ENCODE assay signal across 22 cellular contexts in the genomic region with DNA sequence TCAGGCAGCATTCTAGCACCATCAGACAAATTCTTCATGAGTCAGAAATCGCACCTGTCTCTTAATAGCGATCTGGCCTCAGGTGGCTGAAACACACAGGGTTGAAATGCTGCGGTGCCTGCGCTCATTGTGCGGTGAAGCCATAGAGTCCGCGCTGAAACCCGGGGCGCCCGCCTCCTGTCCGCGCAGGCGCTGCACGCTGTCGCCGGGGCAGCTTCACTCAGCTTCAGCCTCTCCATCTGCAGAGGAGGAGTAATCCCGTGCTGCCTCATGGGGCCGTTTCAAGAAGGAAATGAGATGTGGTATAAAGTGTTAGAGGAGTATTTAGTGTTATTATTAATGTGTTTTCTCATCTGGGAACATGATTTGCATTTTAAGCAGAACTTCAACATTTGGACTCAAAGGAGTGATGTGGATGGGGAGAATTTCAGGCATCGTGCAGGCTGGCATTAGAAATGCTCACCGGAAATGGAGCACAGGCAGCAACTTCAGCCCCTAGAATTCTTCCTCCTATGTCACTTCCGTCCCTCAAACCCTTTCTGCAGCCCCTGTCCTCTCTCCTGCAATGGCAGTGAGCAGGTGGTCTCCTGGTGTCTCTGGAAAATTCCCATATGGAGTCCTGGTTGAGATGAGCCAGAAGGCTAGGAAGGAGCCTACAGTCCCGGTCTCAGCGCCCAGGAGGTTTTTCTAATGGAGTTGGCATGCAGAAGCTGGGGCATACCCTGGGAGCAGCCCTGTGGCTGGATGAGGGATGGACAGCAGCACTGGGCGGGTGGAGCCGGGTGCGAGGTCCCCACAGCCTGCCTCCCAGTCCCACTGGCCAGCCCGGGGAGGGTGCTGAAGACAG. TPM values are rescaled to one million over a fixed set of nuclear protein-coding genes. Genes with fewer than 3 reads are reported as not detected.
DNase-seq lines count a peak whose midpoint lies in the region; ATAC-seq and TF ChIP-seq lines count a peak whose summit lies in the region.
"Had no signal": no experiment of that assay in that cellular context is flagged by ENCODE, and none has a peak within 500 bp of the region (broad histone marks: within the 10 kb centered on the region; RNA-seq: fewer than 3 reads in every experiment).

No MANE protein-coding gene starts in this region.

- H3K4me3 ChIP-seq in sigmoid colon = no peak overlapping the region
- H3K4me3 ChIP-seq: colonic mucosa, HAP-1, lung, ovary, right lobe of liver, thyroid gland had no signal

- peaks cover 0 to 46% (median 0%) of the 10 kb centered on the region in 3 donors for H3K27me3 ChIP-seq in sigmoid colon
- H3K27me3 ChIP-seq: colonic mucosa, ovary, right lobe of liver, thyroid gland had no signal

- no peak overlapping the region for H3K27ac ChIP-seq in sigmoid colon
- H3K27ac ChIP-seq: colonic mucosa, KMS-11, ovary, right lobe of liver, thyroid gland had no signal

- intact Hi-C loops in sigmoid colon (cut with DNase I) = no loop called here

- in situ Hi-C loops in G401 (cut with HindIII; ENCODE audit: low sequenced_read_pairs) = no loop called here

- H3K9me3 ChIP-seq in sigmoid colon = no peaks in the 10 kb centered on the region
- H3K9me3 ChIP-seq: colonic mucosa, HAP-1, ovary, right lobe of liver, thyroid gland had no signal

- no peak for ATAC-seq in HG02840 (IDR thresholded peaks at IDR 0.05; ENCODE audit: low FRiP score, unreplicated experiment)
- ATAC-seq: right lobe of liver; stimulated activated effector memory CD8-positive, alpha-beta T cell treated with anti-CD3 and anti-CD28 coated beads, Interleukin-12 subunit alpha, Interleukin-12 subunit beta, amount 100 ng/mL, for 72 hours had no signal

- WGBS in sigmoid colon, 2 donors = 58 to 84% methylated on average over 27 of the region's 27 CpGs

- no peak for TF ChIP-seq EP300 in sigmoid colon (IDR thresholded peaks at IDR 0.05)

- no peaks in the 10 kb centered on the region for H3K36me3 ChIP-seq in sigmoid colon
- H3K36me3 ChIP-seq: colonic mucosa, HAP-1, ovary, right lobe of liver, thyroid gland had no signal

- DNase-seq in Ammon's horn (ENCODE audit: low spot score) (peak; percentile 68), G401 (ENCODE audit: low spot score) (peak; percentile 70), cerebellar cortex (ENCODE audit: low spot score) (peak; percentile 57), midbrain (lab: John Stamatoyannopoulos, UW) (peak; percentile 25), NOMO-1 treated with DMSO at 0.1 percent for 48 hours (lab: John Stamatoyannopoulos, UW; ENCODE audit: unreplicated experiment) (no peak), NCI-H2107 (lab: John Stamatoyannopoulos, UW) (no peak), sigmoid colon (no peak)
- DNase-seq: activated CD4-positive, alpha-beta T cell treated with anti-CD3 and anti-CD28 coated beads for 48 hours; colonic mucosa; DND-41; NCI-H2029; OCI-M1; ovary; right lobe of liver; Right ventricle myocardium superior; thyroid gland had no signal

- TF ChIP-seq POLR2A in sigmoid colon (IDR thresholded peaks at IDR 0.05) = no peak

- no peaks in the 10 kb centered on the region for H3K4me1 ChIP-seq in sigmoid colon
- H3K4me1 ChIP-seq: HAP-1 had no signal

- no peak for TF ChIP-seq CTCF in sigmoid colon (IDR thresholded peaks at IDR 0.05)

RNA-seq across cellular contexts. Expression of a gene that starts 59.5 kb away (rescaled TPM):
- total RNA-seq in G401 (2014; rRNA removed; shearing (Covaris generic)) = not detected in 2 replicates
- total RNA-seq in sigmoid colon = under 1 TPM in 3 of 4 donors, not detected in 1; 0.16 to 0.28 (median 0.27) TPM
- under 1 TPM in 1 of 3 donors, not detected in 2; 0.63 TPM for polyA plus RNA-seq in sigmoid colon
- polyA plus RNA-seq: AG04450 had no signal

Comparison
In these comparisons a context has a peak if more than half of its experiments do, and no peak if none do; other contexts are left out.
1. DNase-seq: peak in Ammon's horn (single experiment), G401 (single experiment), cerebellar cortex (single experiment) and midbrain (single experiment); none in NOMO-1 treated with DMSO at 0.1 percent for 48 hours (single experiment), NCI-H2107 (single experiment) and sigmoid colon (single experiment).